In the genomic region with DNA sequence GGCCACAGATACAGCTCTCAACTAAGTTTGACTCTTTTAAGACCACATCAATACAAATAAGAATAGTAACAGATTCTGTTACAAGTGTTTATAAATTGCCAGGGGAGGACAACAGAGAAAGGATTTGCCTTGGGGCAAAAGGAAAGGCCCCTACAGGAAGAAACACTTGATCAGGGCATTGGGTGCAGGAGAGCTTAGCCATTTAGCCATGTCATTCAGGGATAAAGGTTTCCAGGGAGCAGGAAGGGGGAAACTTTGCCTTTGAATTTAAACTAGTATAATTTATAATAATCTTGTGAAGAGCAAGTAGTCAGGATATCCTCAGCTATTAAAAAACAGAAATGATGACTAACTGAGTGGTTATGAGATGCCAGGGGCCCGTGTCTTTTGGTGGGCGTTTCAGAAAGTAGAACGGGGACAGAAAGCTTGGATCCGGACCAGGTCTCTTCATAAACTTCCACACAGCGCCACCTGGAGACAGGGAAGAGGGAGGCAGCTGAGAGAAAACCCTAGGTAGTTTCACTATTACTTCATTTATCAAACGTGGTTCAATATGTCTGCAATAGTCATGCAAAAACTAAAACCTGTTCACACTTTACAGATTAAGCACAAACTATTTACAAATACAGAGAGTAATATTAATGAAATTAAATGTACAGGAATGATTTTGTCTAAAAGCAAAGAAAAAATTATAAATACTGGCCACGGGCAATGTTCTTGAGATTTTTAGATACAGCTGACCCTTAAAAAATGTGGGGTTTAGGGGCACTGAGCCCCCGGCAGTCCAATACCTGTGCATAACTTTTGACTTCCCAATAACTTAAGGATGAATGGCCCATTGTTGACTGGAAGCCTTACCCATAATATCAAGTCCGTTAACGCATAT, we compare ENCODE assay signal across 8 cellular contexts. TPM values are rescaled to one million over a fixed set of nuclear protein-coding genes. Genes with fewer than 3 reads are reported as not detected.
DNase-seq lines count a peak whose midpoint lies in the region; ATAC-seq and TF ChIP-seq lines count a peak whose summit lies in the region.

No MANE protein-coding gene starts in this region.

- H3K36me3 Mint-ChIP-seq in activated naive CD4-positive, alpha-beta T cell treated with anti-CD3 and anti-CD28 coated beads, Interleukin-2, amount 10 ng/mL, durations not matched to agents 7 days and 5 days: no peaks in the 10 kb centered on the region

- H3K9me3 Mint-ChIP-seq in activated naive CD4-positive, alpha-beta T cell treated with anti-CD3 and anti-CD28 coated beads, Interleukin-2, amount 10 ng/mL, durations not matched to agents 7 days and 5 days: no peaks in the 10 kb centered on the region

- H3K4me2 ChIP-seq in DOHH2 (ENCODE audit: low read length): no peak overlapping the region
- H3K4me2 ChIP-seq in SK-N-SH: peak overlapping the region; percentile 21; the same call in 1 of the 2 replicates

- no peaks in the 10 kb centered on the region for H3K79me2 ChIP-seq in DOHH2 (ENCODE audit: control insufficient read depth, low read length)
- no peaks in the 10 kb centered on the region for H3K79me2 ChIP-seq in SK-N-SH (ENCODE audit: insufficient read depth)

- H3K4me1 ChIP-seq in DOHH2 (ENCODE audit: control insufficient read depth, low read length): no peaks in the 10 kb centered on the region
- no peaks in the 10 kb centered on the region for H3K4me1 ChIP-seq in SK-N-SH (ENCODE audit: control insufficient read depth in 1 of 2, insufficient read depth in 2 of 2, low read depth in 1 of 2, low read length in 1 of 2)
- H3K4me1 ChIP-seq in vagina: peaks cover 4% of the 10 kb centered on the region

- no peak for TF ChIP-seq EP300 in SK-N-SH (IDR thresholded peaks at IDR 0.05; ENCODE audit: borderline replicate concordance in 1 of 2, low read depth in 1 of 2, low read length in 1 of 2)

- H3K9me2 ChIP-seq in DOHH2 (replicated peaks; ENCODE audit: control insufficient read depth, low read length): no peaks in the 10 kb centered on the region
- no peaks in the 10 kb centered on the region for H3K9me2 ChIP-seq in SK-N-SH

- TF ChIP-seq RAD21 in SK-N-SH (IDR thresholded peaks at IDR 0.05; ENCODE audit: low read length): peak; percentile 79

- peaks cover 6% of the 10 kb centered on the region for H3K4me1 Mint-ChIP-seq in activated naive CD4-positive, alpha-beta T cell treated with anti-CD3 and anti-CD28 coated beads, Interleukin-2, amount 10 ng/mL, durations not matched to agents 7 days and 5 days

- intact Hi-C loops in head of caudate nucleus (cut with DNase I) (loop anchor here (10.0 kb wide), 1 partner anchor 281 kb away; no protein-coding TSS in a partner anchor), vagina (cut with DNase I) (no loop called here)

- no peak overlapping the region for H3K9ac ChIP-seq in SK-N-SH

- ATAC-seq in HG03460 (IDR thresholded peaks at IDR 0.05; ENCODE audit: unreplicated experiment): no peak

- H3K27ac Mint-ChIP-seq in activated naive CD4-positive, alpha-beta T cell treated with anti-CD3 and anti-CD28 coated beads, Interleukin-2, amount 10 ng/mL, durations not matched to agents 7 days and 5 days: no peak overlapping the region

- H3F3A ChIP-seq in DOHH2 (ENCODE audit: control insufficient read depth, insufficient read depth) (no peaks in the 10 kb centered on the region), SK-N-SH (replicated peaks; ENCODE audit: insufficient read depth) (no peaks in the 10 kb centered on the region)

- H3K36me3 ChIP-seq in DOHH2 (ENCODE audit: control insufficient read depth, low read length) (no peaks in the 10 kb centered on the region), MG63 (no peaks in the 10 kb centered on the region), SK-N-SH (replicated peaks in 1 of 2; ENCODE audit: control insufficient read depth in 1 of 2, insufficient read depth in 2 of 2, low read length in 1 of 2) (no peaks in the 10 kb centered on the region), vagina (no peaks in the 10 kb centered on the region)

- H3K27me3 ChIP-seq in DOHH2 (ENCODE audit: control insufficient read depth, low read length) (no peaks in the 10 kb centered on the region), MG63 (no peaks in the 10 kb centered on the region), SK-N-SH (ENCODE audit: insufficient read depth) (no peaks in the 10 kb centered on the region), vagina (no peaks in the 10 kb centered on the region)

- CTCF ChIA-PET in SK-N-SH (lab: Yijun Ruan, JAX): interaction anchor here (0.6 to 2.6 kb wide), 66 partner anchors 8 to 386 kb away, joined by 3 to 30 read pairs (median 4); a partner anchor contains a TSS
- CTCF ChIA-PET in activated naive CD4-positive, alpha-beta T cell treated with anti-CD3 and anti-CD28 coated beads, Interleukin-2, amount 10 ng/mL, durations not matched to agents 7 days and 5 days (lab: Charles Lee): interaction anchor here (0.6 to 2.4 kb wide), 20 partner anchors 8 to 598 kb away, joined by 3 to 14 read pairs (median 4); a partner anchor contains a TSS

- POLR2A ChIA-PET in SK-N-SH (lab: Yijun Ruan, JAX): interaction anchor here (0.6 kb wide), 2 partner anchors 118 to 204 kb away, joined by 3 read pairs; no protein-coding TSS in a partner anchor

- no peak overlapping the region for H3K4me3 ChIP-seq in DOHH2 (ENCODE audit: low read length)
- no peak overlapping the region for H3K4me3 ChIP-seq in MG63
- no peak overlapping the region for H3K4me3 ChIP-seq in SK-N-SH (ENCODE audit: low read depth in 2 of 2, low read length in 1 of 2)
- H3K4me3 ChIP-seq in vagina: peak overlapping the region in 1 of 2 donors; percentile 15

- H3K9me3 ChIP-seq in DOHH2 (ENCODE audit: control insufficient read depth, insufficient read depth, low read length): no peaks in the 10 kb centered on the region
- no peaks in the 10 kb centered on the region for H3K9me3 ChIP-seq in MG63
- H3K9me3 ChIP-seq in SK-N-SH: no peaks in the 10 kb centered on the region
- no peaks in the 10 kb centered on the region for H3K9me3 ChIP-seq in vagina

- no peak for TF ChIP-seq POLR2A in vagina (IDR thresholded peaks at IDR 0.05)

- TF ChIP-seq CTCF in DOHH2 (IDR thresholded peaks at IDR 0.05; ENCODE audit: low read depth, low read length, poor library complexity, severe bottlenecking) (peak; percentile 79), SK-N-SH (IDR thresholded peaks at IDR 0.05) (peak; percentile 92), vagina (IDR thresholded peaks at IDR 0.05) (peak in 2 of 3 experiments; percentile 46 to 56)

- H4K20me1 ChIP-seq in DOHH2 (ENCODE audit: control insufficient read depth, insufficient read depth, low read depth, low read length): no peaks in the 10 kb centered on the region
- no peaks in the 10 kb centered on the region for H4K20me1 ChIP-seq in SK-N-SH (ENCODE audit: insufficient read depth)

- 29% methylated on average over 10 of the region's 10 CpGs for WGBS in SK-N-SH (ENCODE audit: low lambda C conversion rate)

- no peak overlapping the region for H3K4me3 Mint-ChIP-seq in activated naive CD4-positive, alpha-beta T cell treated with anti-CD3 and anti-CD28 coated beads, Interleukin-2, amount 10 ng/mL, durations not matched to agents 7 days and 5 days

- peak overlapping the region; percentile 59 for H2AFZ ChIP-seq in SK-N-SH (ENCODE audit: low read depth)

- peaks cover 3% of the 10 kb centered on the region for H3K27me3 Mint-ChIP-seq in activated naive CD4-positive, alpha-beta T cell treated with anti-CD3 and anti-CD28 coated beads, Interleukin-2, amount 10 ng/mL, durations not matched to agents 7 days and 5 days

- DNase-seq in MG63 (peak; percentile 52), SK-N-SH (peak; percentile 80), head of caudate nucleus (peak; percentile 65 to 91 (median 80)), pulmonary artery endothelial cell (ENCODE audit: low read depth, low spot score) (peak; percentile 41), vagina (ENCODE audit: extremely low spot score in 2 of 2) (no peak)
- peak; percentile 78 for DNase-seq in activated naive CD4-positive, alpha-beta T cell treated with anti-CD3 and anti-CD28 coated beads, Interleukin-2, amount 10 ng/mL, durations not matched to agents 7 days and 5 days

- H3K27ac ChIP-seq in DOHH2 (ENCODE audit: low read depth, low read length) (no peak overlapping the region), SK-N-SH (ENCODE audit: low read depth in 2 of 2, low read length in 1 of 2) (no peak overlapping the region), vagina (no peak overlapping the region)

TF ChIP-seq in SK-N-SH, 30 proteins besides CTCF, POLR2A, EP300 and RAD21:
- TF ChIP-seq, protein P1, sequence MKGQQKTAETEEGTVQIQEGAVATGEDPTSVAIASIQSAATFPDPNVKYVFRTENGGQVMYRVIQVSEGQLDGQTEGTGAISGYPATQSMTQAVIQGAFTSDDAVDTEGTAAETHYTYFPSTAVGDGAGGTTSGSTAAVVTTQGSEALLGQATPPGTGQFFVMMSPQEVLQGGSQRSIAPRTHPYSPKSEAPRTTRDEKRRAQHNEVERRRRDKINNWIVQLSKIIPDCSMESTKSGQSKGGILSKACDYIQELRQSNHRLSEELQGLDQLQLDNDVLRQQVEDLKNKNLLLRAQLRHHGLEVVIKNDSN (IDR thresholded peaks at IDR 0.05; ENCODE audit: borderline replicate concordance, low read depth): no peak
- TF ChIP-seq NFIC (IDR thresholded peaks at IDR 0.05; ENCODE audit: borderline replicate concordance): peak; percentile 53
- peak; percentile 75 for TF ChIP-seq SMC3 (IDR thresholded peaks at IDR 0.05; ENCODE audit: low read depth, low read length)
- no peak for TF ChIP-seq FOXJ3 (CRISPR knock-in tag; IDR thresholded peaks at IDR 0.05)

RNA-seq across cellular contexts. Expression of a gene that starts 11.0 kb away (rescaled TPM):
- not detected in 2 replicates for total RNA-seq in MG63 (2014; rRNA removed; shearing (Covaris generic); ENCODE audit: low replicate concordance)
- polyA plus RNA-seq in SK-N-SH (2012; rRNA removed): 0.15 and 0.18 TPM in 2 replicates
- 0.04 and 0.08 TPM in 2 replicates for polyA plus RNA-seq in SK-N-SH (2012; cell fraction: cytosol; rRNA removed)
- 0.29 and 0.39 TPM in 2 replicates for polyA plus RNA-seq in SK-N-SH (2012; cell fraction: nucleus; rRNA removed)
- total RNA-seq in pulmonary artery endothelial cell (0.14 and 0.66 TPM in 2 replicates), vagina (2.2 TPM)

Comparison
In these comparisons a context has a peak if more than half of its experiments do, and no peak if none do; other contexts are left out.
1. DNase-seq: peak in MG63 (single experiment), SK-N-SH (single experiment), activated naive CD4-positive, alpha-beta T cell treated with anti-CD3 and anti-CD28 coated beads, Interleukin-2, amount 10 ng/mL, durations not matched to agents 7 days and 5 days (single experiment), head of caudate nucleus (42 of 42) and pulmonary artery endothelial cell (single experiment); none in vagina (0 of 2).
2. Peak in every context shown above with its lines, with median percentiles within 50 percentile points of each other: CTCF ChIP-seq.